Comparison of ENCODE assay signal across 10 cellular contexts in the genomic region with DNA sequence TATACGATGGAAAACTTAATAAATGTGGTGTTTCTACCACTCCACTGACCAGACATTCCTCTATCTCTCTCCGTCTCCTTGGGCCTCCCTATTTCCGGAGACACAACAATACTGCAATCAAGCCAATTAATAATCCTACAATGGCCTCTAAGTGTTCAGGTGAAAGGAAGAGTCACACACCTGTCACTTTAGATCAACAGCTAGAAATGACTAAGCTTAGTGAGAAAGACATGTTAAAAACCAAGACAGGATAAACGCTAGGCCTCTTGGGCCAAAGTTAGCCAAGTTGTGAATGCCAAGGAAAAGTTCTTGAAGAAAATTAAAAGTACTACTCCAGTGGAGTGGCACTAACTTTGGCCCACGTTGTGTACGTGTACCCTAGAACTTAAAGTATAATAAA. TPM values are rescaled to one million over a fixed set of nuclear protein-coding genes. Genes with fewer than 3 reads are reported as not detected.
DNase-seq lines count a peak whose midpoint lies in the region; ATAC-seq and TF ChIP-seq lines count a peak whose summit lies in the region.
"Had no signal": no experiment of that assay in that cellular context is flagged by ENCODE, and none has a peak within 500 bp of the region (broad histone marks: within the 10 kb centered on the region; RNA-seq: fewer than 3 reads in every experiment).

No MANE protein-coding gene starts in this region.

- H3K27me3 ChIP-seq in PC-3 (ENCODE audit: low read length) (no peaks in the 10 kb centered on the region), esophagus squamous epithelium (no peaks in the 10 kb centered on the region), tibial artery (no peaks in the 10 kb centered on the region)

- no peaks in the 10 kb centered on the region for H4K20me1 ChIP-seq in PC-3 (ENCODE audit: low read length)

- no peak for TF ChIP-seq CTCF in PC-3 (conservative IDR thresholded peaks at IDR 0.05; ENCODE audit: low read depth, low read length)
- TF ChIP-seq CTCF in esophagus squamous epithelium (IDR thresholded peaks at IDR 0.05): no peak
- TF ChIP-seq CTCF in tibial artery (IDR thresholded peaks at IDR 0.05): no peak

- H3K9ac ChIP-seq in PC-3 (ENCODE audit: low read length): no peak overlapping the region

- peaks cover 13% of the 10 kb centered on the region for H3K4me1 ChIP-seq in PC-3 (ENCODE audit: insufficient read depth, low read length)
- H3K4me1 ChIP-seq in esophagus squamous epithelium: peaks cover 0 to 32% (median 14%) of the 10 kb centered on the region in 3 donors
- peaks cover 0 to 8% (median 5%) of the 10 kb centered on the region in 4 donors for H3K4me1 ChIP-seq in tibial artery

- H2AFZ ChIP-seq in PC-3 (ENCODE audit: low read length): no peak overlapping the region

- no peaks in the 10 kb centered on the region for H3F3A ChIP-seq in PC-3 (ENCODE audit: low read length, unreplicated experiment)

- H3K9me3 ChIP-seq in PC-3 (ENCODE audit: low read length): no peaks in the 10 kb centered on the region
- peaks cover 0 to 16% (median 0%) of the 10 kb centered on the region in 3 donors for H3K9me3 ChIP-seq in esophagus squamous epithelium
- H3K9me3 ChIP-seq in tibial artery: peaks cover 0 to 10% (median 0%) of the 10 kb centered on the region in 3 donors

- POLR2A ChIA-PET in PC-3 (lab: Charles Lee; ENCODE audit: unreplicated experiment): no interaction called here

- intact Hi-C loops in PC-3 (cut with micrococcal nuclease) (no loop called here), esophagus squamous epithelium (cut with DNase I) (no loop called here), tibial artery (cut with DNase I; ENCODE audit: low total_unique reads) (no loop called here)

- TF ChIP-seq POLR2A in esophagus squamous epithelium (IDR thresholded peaks at IDR 0.05): no peak

- BruUV-seq in PC-3 (replicated peaks; lab: Mats Ljungman, UMichigan): no TSS peak

- peaks cover 56% of the 10 kb centered on the region for H3K79me2 ChIP-seq in PC-3 (ENCODE audit: low read length)

- H3K4me3 Mint-ChIP-seq in T-helper 1 cell treated with Interleukin-12 subunit alpha and Interleukin-12 subunit beta and Interleukin-4 antibody, amounts not matched to agents 30 μg/mL and 1 μg/mL, for 36 hours: peak overlapping the region; percentile 67
- H3K4me3 Mint-ChIP-seq in stimulated activated naive B cell treated with anti-CD40 and anti-IgM and Interleukin-4, amounts not matched to agents 10 μg/mL and 1 μg/mL and 100 μg/mL, for 72 hours: peak overlapping the region in 1 of 2 donors; percentile 43

- H3K27ac ChIP-seq in PC-3 (ENCODE audit: low read length) (peak overlapping the region; percentile 41), esophagus squamous epithelium (peak overlapping the region; percentile 68 to 85 (median 82)), tibial artery (no peak overlapping the region)

- no peaks in the 10 kb centered on the region for H3K27me3 Mint-ChIP-seq in T-helper 1 cell treated with Interleukin-12 subunit alpha and Interleukin-12 subunit beta and Interleukin-4 antibody, amounts not matched to agents 30 μg/mL and 1 μg/mL, for 36 hours (ENCODE audit: low read depth)
- no peaks in the 10 kb centered on the region for H3K27me3 Mint-ChIP-seq in stimulated activated naive B cell treated with anti-CD40 and anti-IgM and Interleukin-4, amounts not matched to agents 10 μg/mL and 1 μg/mL and 100 μg/mL, for 72 hours

- peaks cover 39% of the 10 kb centered on the region for H3K4me1 Mint-ChIP-seq in T-helper 1 cell treated with Interleukin-12 subunit alpha and Interleukin-12 subunit beta and Interleukin-4 antibody, amounts not matched to agents 30 μg/mL and 1 μg/mL, for 36 hours (ENCODE audit: low read depth)
- peaks cover 19 to 41% of the 10 kb centered on the region in 2 donors for H3K4me1 Mint-ChIP-seq in stimulated activated naive B cell treated with anti-CD40 and anti-IgM and Interleukin-4, amounts not matched to agents 10 μg/mL and 1 μg/mL and 100 μg/mL, for 72 hours

- no peak overlapping the region for H3K4me2 ChIP-seq in PC-3 (ENCODE audit: low read length)

- H3K36me3 Mint-ChIP-seq in T-helper 1 cell treated with Interleukin-12 subunit alpha and Interleukin-12 subunit beta and Interleukin-4 antibody, amounts not matched to agents 30 μg/mL and 1 μg/mL, for 36 hours (ENCODE audit: low read depth): peaks cover 38% of the 10 kb centered on the region
- H3K36me3 Mint-ChIP-seq in stimulated activated naive B cell treated with anti-CD40 and anti-IgM and Interleukin-4, amounts not matched to agents 10 μg/mL and 1 μg/mL and 100 μg/mL, for 72 hours: peaks cover 17 to 22% of the 10 kb centered on the region in 2 donors

- peaks cover 22% of the 10 kb centered on the region for H3K9me3 Mint-ChIP-seq in T-helper 1 cell treated with Interleukin-12 subunit alpha and Interleukin-12 subunit beta and Interleukin-4 antibody, amounts not matched to agents 30 μg/mL and 1 μg/mL, for 36 hours
- H3K9me3 Mint-ChIP-seq in stimulated activated naive B cell treated with anti-CD40 and anti-IgM and Interleukin-4, amounts not matched to agents 10 μg/mL and 1 μg/mL and 100 μg/mL, for 72 hours: peaks cover 5% of the 10 kb centered on the region in 2 donors

- WGBS in esophagus squamous epithelium, 2 donors: 71 to 76% methylated on average over 6 of the region's 6 CpGs

- H3K9me2 ChIP-seq in PC-3 (replicated peaks; ENCODE audit: low read length): no peaks in the 10 kb centered on the region

- CTCF ChIA-PET in PC-3 (lab: Charles Lee): no interaction called here

- H3K36me3 ChIP-seq in PC-3 (ENCODE audit: low read depth, low read length) (peaks cover 10% of the 10 kb centered on the region), esophagus squamous epithelium (no peaks in the 10 kb centered on the region), tibial artery (no peaks in the 10 kb centered on the region)

- ATAC-seq in PC-3: no peak; the same call in 1 of the 2 replicates
- no peak for ATAC-seq in stimulated activated naive B cell treated with anti-CD40 and anti-IgM and Interleukin-4, amounts not matched to agents 10 μg/mL and 1 μg/mL and 100 μg/mL, for 72 hours (replicated peaks)
- ATAC-seq in GM19463 (IDR thresholded peaks at IDR 0.05; ENCODE audit: unreplicated experiment): no peak

- peak overlapping the region; percentile 94 for H3K27ac Mint-ChIP-seq in T-helper 1 cell treated with Interleukin-12 subunit alpha and Interleukin-12 subunit beta and Interleukin-4 antibody, amounts not matched to agents 30 μg/mL and 1 μg/mL, for 36 hours
- peak overlapping the region; percentile 85 for H3K27ac Mint-ChIP-seq in stimulated activated naive B cell treated with anti-CD40 and anti-IgM and Interleukin-4, amounts not matched to agents 10 μg/mL and 1 μg/mL and 100 μg/mL, for 72 hours

- H3K4me3 ChIP-seq in PC-3 (ENCODE audit: low read length): no peak overlapping the region
- H3K4me3 ChIP-seq in esophagus squamous epithelium: no peak overlapping the region
- H3K4me3 ChIP-seq in tibial artery: no peak overlapping the region

- no peak for DNase-seq in T-helper 1 cell
- DNase-seq in PC-3: no peak
- DNase-seq in esophagus squamous epithelium (lab: John Stamatoyannopoulos, UW): no peak
- no peak for DNase-seq in stimulated activated naive B cell treated with anti-CD40 and anti-IgM and Interleukin-4, amounts not matched to agents 10 μg/mL and 1 μg/mL and 100 μg/mL, for 72 hours
- no peak for DNase-seq in NCI-H2081 treated with DMSO at 0.1 percent for 48 hours (lab: John Stamatoyannopoulos, UW)
- DNase-seq in tibial artery: no peak
- DNase-seq: 8988T, occipital lobe had no signal

RNA-seq across cellular contexts. Expression of gene ZDHHC20, which starts 22.5 kb away (rescaled TPM):
- total RNA-seq in PC-3 (2014; rRNA removed): 46.4 and 53.7 TPM in 2 replicates
- total RNA-seq in esophagus squamous epithelium: 10 to 100 TPM; 64.0 to 83.9 (median 74.9) TPM

Comparison
In these comparisons a context has a peak if more than half of its experiments do, and no peak if none do; other contexts are left out.
1. H3K27ac ChIP-seq: peak in PC-3 (single experiment) and esophagus squamous epithelium (4 of 4); none in tibial artery (0 of 2).